In the genomic region with DNA sequence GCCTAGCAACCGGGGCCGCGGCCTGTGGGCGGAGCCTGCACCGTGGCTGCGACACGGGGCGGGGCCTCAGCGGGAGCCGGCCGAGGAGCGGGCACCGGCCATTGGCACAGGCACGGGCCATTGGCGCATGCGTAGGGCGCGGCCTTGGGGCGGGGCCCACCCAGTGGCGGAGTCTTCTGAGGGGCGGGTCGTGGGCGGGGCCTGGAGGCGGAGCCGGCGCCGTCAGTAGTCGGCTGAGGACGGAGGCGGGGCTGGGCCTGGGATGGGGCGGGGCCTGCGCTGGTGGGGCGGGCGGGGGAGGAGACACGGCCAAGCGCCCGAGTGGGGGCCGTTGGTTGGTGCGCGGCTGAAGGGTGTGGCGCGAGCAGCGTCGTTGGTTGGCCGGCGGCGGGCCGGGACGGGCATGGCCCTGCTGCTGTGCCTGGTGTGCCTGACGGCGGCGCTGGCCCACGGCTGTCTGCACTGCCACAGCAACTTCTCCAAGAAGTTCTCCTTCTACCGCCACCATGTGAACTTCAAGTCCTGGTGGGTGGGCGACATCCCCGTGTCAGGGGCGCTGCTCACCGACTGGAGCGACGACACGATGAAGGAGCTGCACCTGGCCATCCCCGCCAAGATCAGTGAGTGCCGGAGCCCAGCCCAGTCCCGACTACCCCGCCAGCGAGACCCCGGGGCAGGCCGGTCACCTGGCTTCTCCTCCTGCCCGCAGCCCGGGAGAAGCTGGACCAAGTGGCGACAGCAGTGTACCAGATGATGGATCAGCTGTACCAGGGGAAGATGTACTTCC, we compare ENCODE assay signal across 1 cellular context.
TF ChIP-seq lines count a peak whose summit lies in the region.

A gene with protein sequence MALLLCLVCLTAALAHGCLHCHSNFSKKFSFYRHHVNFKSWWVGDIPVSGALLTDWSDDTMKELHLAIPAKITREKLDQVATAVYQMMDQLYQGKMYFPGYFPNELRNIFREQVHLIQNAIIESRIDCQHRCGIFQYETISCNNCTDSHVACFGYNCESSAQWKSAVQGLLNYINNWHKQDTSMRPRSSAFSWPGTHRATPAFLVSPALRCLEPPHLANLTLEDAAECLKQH (plus strand): TSS at position 373 of the 787 bp plus-strand sequence. CDS start 31 bp downstream, at position 404.

TF ChIP-seq in HepG2, 621 proteins besides CTCF, POLR2A, EP300 and RAD21 (continued from another document and continues in another):
- TF ChIP-seq ZNF605 (CRISPR knock-in tag; IDR thresholded peaks at IDR 0.05): 0 out of 2 replicates have a peak, but pooled peaks have one; percentile 11
- TF ChIP-seq RARG (CRISPR knock-in tag; IDR thresholded peaks at IDR 0.05; ENCODE audit: low read depth): 0 out of 2 replicates have a peak, but pooled peaks have one; percentile 26
- no peak for TF ChIP-seq ASH2L (IDR thresholded peaks at IDR 0.05; ENCODE audit: insufficient read length, low read depth, low read length)
- TF ChIP-seq, protein P1, sequence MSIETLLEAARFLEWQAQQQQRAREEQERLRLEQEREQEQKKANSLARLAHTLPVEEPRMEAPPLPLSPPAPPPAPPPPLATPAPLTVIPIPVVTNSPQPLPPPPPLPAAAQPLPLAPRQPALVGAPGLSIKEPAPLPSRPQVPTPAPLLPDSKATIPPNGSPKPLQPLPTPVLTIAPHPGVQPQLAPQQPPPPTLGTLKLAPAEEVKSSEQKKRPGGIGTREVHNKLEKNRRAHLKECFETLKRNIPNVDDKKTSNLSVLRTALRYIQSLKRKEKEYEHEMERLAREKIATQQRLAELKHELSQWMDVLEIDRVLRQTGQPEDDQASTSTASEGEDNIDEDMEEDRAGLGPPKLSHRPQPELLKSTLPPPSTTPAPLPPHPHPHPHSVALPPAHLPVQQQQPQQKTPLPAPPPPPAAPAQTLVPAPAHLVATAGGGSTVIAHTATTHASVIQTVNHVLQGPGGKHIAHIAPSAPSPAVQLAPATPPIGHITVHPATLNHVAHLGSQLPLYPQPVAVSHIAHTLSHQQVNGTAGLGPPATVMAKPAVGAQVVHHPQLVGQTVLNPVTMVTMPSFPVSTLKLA (IDR thresholded peaks at IDR 0.05): no peak; the same call in 1 of the 2 replicates
- no peak for TF ChIP-seq ZNF331 (CRISPR knock-in tag; IDR thresholded peaks at IDR 0.05)
- TF ChIP-seq, protein P2, sequence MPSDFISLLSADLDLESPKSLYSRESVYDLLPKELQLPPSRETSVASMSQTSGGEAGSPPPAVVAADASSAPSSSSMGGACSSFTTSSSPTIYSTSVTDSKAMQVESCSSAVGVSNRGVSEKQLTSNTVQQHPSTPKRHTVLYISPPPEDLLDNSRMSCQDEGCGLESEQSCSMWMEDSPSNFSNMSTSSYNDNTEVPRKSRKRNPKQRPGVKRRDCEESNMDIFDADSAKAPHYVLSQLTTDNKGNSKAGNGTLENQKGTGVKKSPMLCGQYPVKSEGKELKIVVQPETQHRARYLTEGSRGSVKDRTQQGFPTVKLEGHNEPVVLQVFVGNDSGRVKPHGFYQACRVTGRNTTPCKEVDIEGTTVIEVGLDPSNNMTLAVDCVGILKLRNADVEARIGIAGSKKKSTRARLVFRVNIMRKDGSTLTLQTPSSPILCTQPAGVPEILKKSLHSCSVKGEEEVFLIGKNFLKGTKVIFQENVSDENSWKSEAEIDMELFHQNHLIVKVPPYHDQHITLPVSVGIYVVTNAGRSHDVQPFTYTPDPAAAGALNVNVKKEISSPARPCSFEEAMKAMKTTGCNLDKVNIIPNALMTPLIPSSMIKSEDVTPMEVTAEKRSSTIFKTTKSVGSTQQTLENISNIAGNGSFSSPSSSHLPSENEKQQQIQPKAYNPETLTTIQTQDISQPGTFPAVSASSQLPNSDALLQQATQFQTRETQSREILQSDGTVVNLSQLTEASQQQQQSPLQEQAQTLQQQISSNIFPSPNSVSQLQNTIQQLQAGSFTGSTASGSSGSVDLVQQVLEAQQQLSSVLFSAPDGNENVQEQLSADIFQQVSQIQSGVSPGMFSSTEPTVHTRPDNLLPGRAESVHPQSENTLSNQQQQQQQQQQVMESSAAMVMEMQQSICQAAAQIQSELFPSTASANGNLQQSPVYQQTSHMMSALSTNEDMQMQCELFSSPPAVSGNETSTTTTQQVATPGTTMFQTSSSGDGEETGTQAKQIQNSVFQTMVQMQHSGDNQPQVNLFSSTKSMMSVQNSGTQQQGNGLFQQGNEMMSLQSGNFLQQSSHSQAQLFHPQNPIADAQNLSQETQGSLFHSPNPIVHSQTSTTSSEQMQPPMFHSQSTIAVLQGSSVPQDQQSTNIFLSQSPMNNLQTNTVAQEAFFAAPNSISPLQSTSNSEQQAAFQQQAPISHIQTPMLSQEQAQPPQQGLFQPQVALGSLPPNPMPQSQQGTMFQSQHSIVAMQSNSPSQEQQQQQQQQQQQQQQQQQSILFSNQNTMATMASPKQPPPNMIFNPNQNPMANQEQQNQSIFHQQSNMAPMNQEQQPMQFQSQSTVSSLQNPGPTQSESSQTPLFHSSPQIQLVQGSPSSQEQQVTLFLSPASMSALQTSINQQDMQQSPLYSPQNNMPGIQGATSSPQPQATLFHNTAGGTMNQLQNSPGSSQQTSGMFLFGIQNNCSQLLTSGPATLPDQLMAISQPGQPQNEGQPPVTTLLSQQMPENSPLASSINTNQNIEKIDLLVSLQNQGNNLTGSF (CRISPR knock-in tag; IDR thresholded peaks at IDR 0.05): no peak
- peak; percentile 70 for TF ChIP-seq NFYB (CRISPR knock-in tag; IDR thresholded peaks at IDR 0.05)
- TF ChIP-seq RFXAP (CRISPR knock-in tag; IDR thresholded peaks at IDR 0.05; ENCODE audit: borderline replicate concordance): peak; percentile 24; the same call in 1 of the 2 replicates
- TF ChIP-seq, protein P3, sequence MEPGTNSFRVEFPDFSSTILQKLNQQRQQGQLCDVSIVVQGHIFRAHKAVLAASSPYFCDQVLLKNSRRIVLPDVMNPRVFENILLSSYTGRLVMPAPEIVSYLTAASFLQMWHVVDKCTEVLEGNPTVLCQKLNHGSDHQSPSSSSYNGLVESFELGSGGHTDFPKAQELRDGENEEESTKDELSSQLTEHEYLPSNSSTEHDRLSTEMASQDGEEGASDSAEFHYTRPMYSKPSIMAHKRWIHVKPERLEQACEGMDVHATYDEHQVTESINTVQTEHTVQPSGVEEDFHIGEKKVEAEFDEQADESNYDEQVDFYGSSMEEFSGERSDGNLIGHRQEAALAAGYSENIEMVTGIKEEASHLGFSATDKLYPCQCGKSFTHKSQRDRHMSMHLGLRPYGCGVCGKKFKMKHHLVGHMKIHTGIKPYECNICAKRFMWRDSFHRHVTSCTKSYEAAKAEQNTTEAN (CRISPR knock-in tag; conservative IDR thresholded peaks at IDR 0.05): no peak
- TF ChIP-seq, protein P4, sequence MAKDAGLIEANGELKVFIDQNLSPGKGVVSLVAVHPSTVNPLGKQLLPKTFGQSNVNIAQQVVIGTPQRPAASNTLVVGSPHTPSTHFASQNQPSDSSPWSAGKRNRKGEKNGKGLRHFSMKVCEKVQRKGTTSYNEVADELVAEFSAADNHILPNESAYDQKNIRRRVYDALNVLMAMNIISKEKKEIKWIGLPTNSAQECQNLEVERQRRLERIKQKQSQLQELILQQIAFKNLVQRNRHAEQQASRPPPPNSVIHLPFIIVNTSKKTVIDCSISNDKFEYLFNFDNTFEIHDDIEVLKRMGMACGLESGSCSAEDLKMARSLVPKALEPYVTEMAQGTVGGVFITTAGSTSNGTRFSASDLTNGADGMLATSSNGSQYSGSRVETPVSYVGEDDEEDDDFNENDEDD (CRISPR knock-in tag; IDR thresholded peaks at IDR 0.05; ENCODE audit: borderline replicate concordance): no peak
- TF ChIP-seq SP2 (CRISPR knock-in tag; IDR thresholded peaks at IDR 0.05): peak; percentile 69
- TF ChIP-seq ZNF570 (CRISPR knock-in tag; IDR thresholded peaks at IDR 0.05; ENCODE audit: borderline replicate concordance): no peak
- no peak for TF ChIP-seq HNRNPK (IDR thresholded peaks at IDR 0.05; ENCODE audit: low read depth, low read length, poor library complexity, severe bottlenecking)
- TF ChIP-seq ZNF296 (CRISPR knock-in tag; conservative IDR thresholded peaks at IDR 0.05): no peak; the same call in 1 of the 2 replicates
- TF ChIP-seq IRX3 (CRISPR knock-in tag; IDR thresholded peaks at IDR 0.05; ENCODE audit: borderline replicate concordance, low read depth): no peak
- TF ChIP-seq, protein P5, sequence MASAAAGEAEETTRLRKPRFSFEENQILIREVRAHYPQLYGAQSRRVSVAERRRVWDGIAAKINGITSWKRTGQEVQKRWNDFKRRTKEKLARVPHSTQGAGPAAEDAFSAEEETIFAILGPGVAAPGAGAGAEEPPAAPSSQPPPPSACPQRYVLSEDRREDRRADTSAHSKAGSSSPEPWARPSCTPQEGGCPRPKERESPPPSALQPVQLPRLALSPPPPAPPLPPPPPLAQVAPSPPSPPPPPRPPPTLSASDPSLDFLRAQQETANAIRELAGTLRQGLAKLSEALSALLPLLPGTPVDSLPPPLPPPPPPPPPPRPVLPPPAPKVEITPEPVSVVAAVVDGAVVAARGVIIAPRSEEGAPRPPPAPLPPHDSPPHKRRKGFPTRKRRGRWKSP (CRISPR knock-in tag; IDR thresholded peaks at IDR 0.05): no peak
- TF ChIP-seq NR2F6 (IDR thresholded peaks at IDR 0.05): no peak
- TF ChIP-seq NR2F6 (CRISPR knock-in tag; IDR thresholded peaks at IDR 0.05): no peak
- TF ChIP-seq NR2F2 (IDR thresholded peaks at IDR 0.05; ENCODE audit: borderline replicate concordance, low read depth): no peak
- TF ChIP-seq, protein P6, sequence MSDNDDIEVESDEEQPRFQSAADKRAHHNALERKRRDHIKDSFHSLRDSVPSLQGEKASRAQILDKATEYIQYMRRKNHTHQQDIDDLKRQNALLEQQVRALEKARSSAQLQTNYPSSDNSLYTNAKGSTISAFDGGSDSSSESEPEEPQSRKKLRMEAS (IDR thresholded peaks at IDR 0.05): no peak; the same call in none of the 2 replicates
- TF ChIP-seq YEATS2 (CRISPR knock-in tag; IDR thresholded peaks at IDR 0.05; ENCODE audit: borderline replicate concordance): no peak
- TF ChIP-seq ZNF329 (CRISPR knock-in tag; IDR thresholded peaks at IDR 0.05; ENCODE audit: low read depth): 0 out of 2 replicates have a peak, but pooled peaks have one; percentile 12
- TF ChIP-seq KDM2A (CRISPR knock-in tag; IDR thresholded peaks at IDR 0.05; ENCODE audit: borderline replicate concordance, low read depth): no peak
- TF ChIP-seq ZNF788 (CRISPR knock-in tag; IDR thresholded peaks at IDR 0.05; ENCODE audit: borderline replicate concordance): peak; percentile 54; the same call in 1 of the 2 replicates
- TF ChIP-seq, protein P7, sequence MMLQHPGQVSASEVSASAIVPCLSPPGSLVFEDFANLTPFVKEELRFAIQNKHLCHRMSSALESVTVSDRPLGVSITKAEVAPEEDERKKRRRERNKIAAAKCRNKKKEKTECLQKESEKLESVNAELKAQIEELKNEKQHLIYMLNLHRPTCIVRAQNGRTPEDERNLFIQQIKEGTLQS (CRISPR knock-in tag; IDR thresholded peaks at IDR 0.05): no peak
- 0 out of 2 replicates have a peak, but pooled peaks have one; percentile 7 for TF ChIP-seq ZSCAN31 (CRISPR knock-in tag; IDR thresholded peaks at IDR 0.05; ENCODE audit: low read depth)
- TF ChIP-seq, protein P8, sequence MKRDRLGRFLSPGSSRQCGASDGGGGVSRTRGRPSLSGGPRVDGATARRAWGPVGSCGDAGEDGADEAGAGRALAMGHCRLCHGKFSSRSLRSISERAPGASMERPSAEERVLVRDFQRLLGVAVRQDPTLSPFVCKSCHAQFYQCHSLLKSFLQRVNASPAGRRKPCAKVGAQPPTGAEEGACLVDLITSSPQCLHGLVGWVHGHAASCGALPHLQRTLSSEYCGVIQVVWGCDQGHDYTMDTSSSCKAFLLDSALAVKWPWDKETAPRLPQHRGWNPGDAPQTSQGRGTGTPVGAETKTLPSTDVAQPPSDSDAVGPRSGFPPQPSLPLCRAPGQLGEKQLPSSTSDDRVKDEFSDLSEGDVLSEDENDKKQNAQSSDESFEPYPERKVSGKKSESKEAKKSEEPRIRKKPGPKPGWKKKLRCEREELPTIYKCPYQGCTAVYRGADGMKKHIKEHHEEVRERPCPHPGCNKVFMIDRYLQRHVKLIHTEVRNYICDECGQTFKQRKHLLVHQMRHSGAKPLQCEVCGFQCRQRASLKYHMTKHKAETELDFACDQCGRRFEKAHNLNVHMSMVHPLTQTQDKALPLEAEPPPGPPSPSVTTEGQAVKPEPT (CRISPR knock-in tag; IDR thresholded peaks at IDR 0.05; ENCODE audit: low read depth): peak; percentile 16; the same call in 1 of the 2 replicates
- TF ChIP-seq, protein P9, sequence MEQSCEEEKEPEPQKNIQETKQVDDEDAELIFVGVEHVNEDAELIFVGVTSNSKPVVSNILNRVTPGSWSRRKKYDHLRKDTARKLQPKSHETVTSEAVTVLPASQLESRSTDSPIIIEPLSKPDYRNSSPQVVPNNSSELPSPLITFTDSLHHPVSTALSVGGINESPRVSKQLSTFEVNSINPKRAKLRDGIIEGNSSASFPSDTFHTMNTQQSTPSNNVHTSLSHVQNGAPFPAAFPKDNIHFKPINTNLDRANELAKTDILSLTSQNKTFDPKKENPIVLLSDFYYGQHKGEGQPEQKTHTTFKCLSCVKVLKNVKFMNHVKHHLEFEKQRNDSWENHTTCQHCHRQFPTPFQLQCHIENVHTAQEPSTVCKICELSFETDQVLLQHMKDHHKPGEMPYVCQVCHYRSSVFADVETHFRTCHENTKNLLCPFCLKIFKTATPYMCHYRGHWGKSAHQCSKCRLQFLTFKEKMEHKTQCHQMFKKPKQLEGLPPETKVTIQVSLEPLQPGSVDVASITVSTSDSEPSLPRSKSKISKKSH (CRISPR knock-in tag; IDR thresholded peaks at IDR 0.05; ENCODE audit: borderline replicate concordance): no peak
- no peak for TF ChIP-seq PITX1 (CRISPR knock-in tag; IDR thresholded peaks at IDR 0.05)
- no peak for TF ChIP-seq ZNF556 (CRISPR knock-in tag; IDR thresholded peaks at IDR 0.05; ENCODE audit: borderline replicate concordance)
- 0 out of 2 replicates have a peak, but pooled peaks have one; percentile 36 for TF ChIP-seq MEIS2 (CRISPR knock-in tag; IDR thresholded peaks at IDR 0.05)
- TF ChIP-seq NONO (IDR thresholded peaks at IDR 0.05): no peak
- TF ChIP-seq NONO (CRISPR knock-in tag; conservative IDR thresholded peaks at IDR 0.05): no peak
- no peak for TF ChIP-seq CENPT (CRISPR knock-in tag; IDR thresholded peaks at IDR 0.05; ENCODE audit: low read depth)
- no peak for TF ChIP-seq LCORL (IDR thresholded peaks at IDR 0.05)
- TF ChIP-seq LCORL (CRISPR knock-in tag; IDR thresholded peaks at IDR 0.05): 0 out of 2 replicates have a peak, but pooled peaks have one; percentile 28
- TF ChIP-seq ZNF326 (CRISPR knock-in tag; IDR thresholded peaks at IDR 0.05; ENCODE audit: borderline replicate concordance): no peak
- TF ChIP-seq RAD51 (IDR thresholded peaks at IDR 0.05; ENCODE audit: borderline replicate concordance): no peak
- TF ChIP-seq HOXA5 (CRISPR knock-in tag; IDR thresholded peaks at IDR 0.05): no peak
- TF ChIP-seq, protein P10, sequence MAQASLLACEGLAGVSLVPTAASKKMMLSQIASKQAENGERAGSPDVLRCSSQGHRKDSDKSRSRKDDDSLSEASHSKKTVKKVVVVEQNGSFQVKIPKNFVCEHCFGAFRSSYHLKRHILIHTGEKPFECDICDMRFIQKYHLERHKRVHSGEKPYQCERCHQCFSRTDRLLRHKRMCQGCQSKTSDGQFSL (CRISPR knock-in tag; IDR thresholded peaks at IDR 0.05): 0 out of 2 replicates have a peak, but pooled peaks have one; percentile 22
- no peak for TF ChIP-seq HNRNPH1 (optimal IDR thresholded peaks at IDR 0.05; ENCODE audit: low read depth, low read length)
- TF ChIP-seq, protein P11, sequence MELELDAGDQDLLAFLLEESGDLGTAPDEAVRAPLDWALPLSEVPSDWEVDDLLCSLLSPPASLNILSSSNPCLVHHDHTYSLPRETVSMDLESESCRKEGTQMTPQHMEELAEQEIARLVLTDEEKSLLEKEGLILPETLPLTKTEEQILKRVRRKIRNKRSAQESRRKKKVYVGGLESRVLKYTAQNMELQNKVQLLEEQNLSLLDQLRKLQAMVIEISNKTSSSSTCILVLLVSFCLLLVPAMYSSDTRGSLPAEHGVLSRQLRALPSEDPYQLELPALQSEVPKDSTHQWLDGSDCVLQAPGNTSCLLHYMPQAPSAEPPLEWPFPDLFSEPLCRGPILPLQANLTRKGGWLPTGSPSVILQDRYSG (CRISPR knock-in tag; IDR thresholded peaks at IDR 0.05): no peak
- no peak for TF ChIP-seq ZNF598 (CRISPR knock-in tag; IDR thresholded peaks at IDR 0.05; ENCODE audit: borderline replicate concordance)
